20 cellular contexts compared by ENCODE assay signal in the genomic region with DNA sequence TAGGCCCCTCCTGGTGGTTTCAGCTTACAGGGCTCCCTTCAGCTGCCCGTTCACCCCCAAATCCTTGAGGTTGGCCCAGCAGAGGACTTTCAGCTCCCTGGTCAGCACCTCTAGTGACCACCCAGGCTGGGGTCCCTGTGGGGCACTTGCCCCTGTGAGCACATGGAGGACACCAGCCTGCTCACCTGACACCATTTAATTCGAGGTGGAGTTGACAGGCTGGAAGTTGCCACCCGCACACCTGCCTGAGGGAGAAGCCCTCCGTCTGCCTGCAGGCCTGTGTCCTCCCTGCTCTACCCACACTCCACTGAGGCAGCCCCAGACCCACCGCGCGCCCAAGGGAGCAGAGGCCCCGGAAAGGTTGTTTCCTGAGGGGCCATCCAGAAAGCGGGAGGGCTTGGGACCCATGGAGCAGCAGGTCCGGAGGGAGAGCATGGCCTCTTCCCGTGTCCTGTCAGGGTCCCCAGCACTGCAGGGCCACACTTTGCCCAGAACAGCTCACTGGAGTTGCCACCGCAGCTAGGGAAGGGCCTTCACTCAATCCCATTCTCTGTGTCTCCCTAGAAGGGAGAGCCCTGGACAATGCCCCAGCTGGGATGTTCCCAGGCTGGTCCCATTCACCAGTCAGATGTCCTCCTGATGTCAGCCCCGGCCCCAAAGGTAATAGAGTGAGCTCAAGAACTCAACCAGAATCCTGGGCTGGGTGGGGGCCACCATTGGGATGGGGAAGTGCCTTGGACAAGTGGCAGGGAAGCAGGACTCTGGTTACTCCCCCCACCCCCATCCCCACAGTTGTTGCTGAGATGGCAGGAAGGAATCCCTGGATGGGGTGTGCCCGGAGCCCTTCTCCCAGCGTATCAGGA.
"Had no signal": no experiment of that assay in that cellular context is flagged by ENCODE, and none has a peak within 500 bp of the region (broad histone marks: within the 10 kb centered on the region; RNA-seq: fewer than 3 reads in every experiment).

No MANE protein-coding gene starts in this region.

- H3K4me3 ChIP-seq: breast epithelium, esophagus squamous epithelium, mucosa of descending colon, right lobe of liver, transverse colon had no signal

- H3K27ac ChIP-seq: breast epithelium, right lobe of liver, transverse colon, VCaP had no signal

- H3K4me1 Mint-ChIP-seq: neural crest cell had no signal

- FAIRE-seq: astrocyte had no signal

- H3K27ac Mint-ChIP-seq: activated naive CD4-positive, alpha-beta T cell treated with anti-CD3 and anti-CD28 coated beads, Interleukin-2, amount 50 U/mL, for 24 hours; activated T-cell treated with anti-CD3 and anti-CD28 coated beads, Interleukin-2, amount 50 U/mL, for 72 hours; T-helper 1 cell treated with Interleukin-12 subunit alpha and Interleukin-12 subunit beta and Interleukin-4 antibody, amounts not matched to agents 30 μg/mL and 1 μg/mL, for 36 hours had no signal

- H3K27me3 Mint-ChIP-seq: activated naive CD4-positive, alpha-beta T cell treated with anti-CD3 and anti-CD28 coated beads, Interleukin-2, amount 50 U/mL, for 24 hours; effector memory CD8-positive, alpha-beta T cell; naive B cell had no signal

- H3K27me3 ChIP-seq: breast epithelium, esophagus squamous epithelium, right lobe of liver, transverse colon had no signal

- H3K4me1 ChIP-seq: breast epithelium, right lobe of liver, transverse colon had no signal

- H3K4me3 Mint-ChIP-seq: activated naive CD4-positive, alpha-beta T cell treated with anti-CD3 and anti-CD28 coated beads, Interleukin-2, amount 50 U/mL, for 24 hours; activated T-cell treated with anti-CD3 and anti-CD28 coated beads, Interleukin-2, amount 50 U/mL, for 72 hours; effector memory CD8-positive, alpha-beta T cell; naive B cell; neural crest cell; T-helper 1 cell treated with Interleukin-12 subunit alpha and Interleukin-12 subunit beta and Interleukin-4 antibody, amounts not matched to agents 30 μg/mL and 1 μg/mL, for 36 hours had no signal

- DNase-seq: activated CD4-positive, alpha-beta T cell treated with anti-CD3 and anti-CD28 coated beads for 1 hour; activated CD8-positive, alpha-beta memory T cell treated with anti-CD3 and anti-CD28 coated beads for 24 hours; activated CD8-positive, alpha-beta memory T cell treated with anti-CD3 and anti-CD28 coated beads, Interleukin-2, amount 50 U/mL, for 48 hours; activated gamma-delta T cell; activated T-cell treated with anti-CD3 and anti-CD28 coated beads, Interleukin-2, amount 50 U/mL, for 72 hours; effector memory CD8-positive, alpha-beta T cell; esophagus squamous epithelium; mesenchymal stem cell; naive B cell; stimulated activated CD4-positive, alpha-beta T cell treated with anti-CD3 and anti-CD28 coated beads, Interleukin-4, amount 100 ng/mL, for 4 hours; stimulated activated naive CD4-positive, alpha-beta T cell treated with Interleukin-2 at 50 U/mL for 16 hours; transverse colon had no signal

- H3K9me3 ChIP-seq: breast epithelium, esophagus squamous epithelium, mucosa of descending colon, right lobe of liver, transverse colon had no signal

- H3K9me3 Mint-ChIP-seq: activated naive CD4-positive, alpha-beta T cell treated with anti-CD3 and anti-CD28 coated beads, Interleukin-2, amount 50 U/mL, for 24 hours; activated T-cell treated with anti-CD3 and anti-CD28 coated beads, Interleukin-2, amount 50 U/mL, for 72 hours; effector memory CD8-positive, alpha-beta T cell; naive B cell; neural crest cell; T-helper 1 cell treated with Interleukin-12 subunit alpha and Interleukin-12 subunit beta and Interleukin-4 antibody, amounts not matched to agents 30 μg/mL and 1 μg/mL, for 36 hours had no signal
